In the genomic region with DNA sequence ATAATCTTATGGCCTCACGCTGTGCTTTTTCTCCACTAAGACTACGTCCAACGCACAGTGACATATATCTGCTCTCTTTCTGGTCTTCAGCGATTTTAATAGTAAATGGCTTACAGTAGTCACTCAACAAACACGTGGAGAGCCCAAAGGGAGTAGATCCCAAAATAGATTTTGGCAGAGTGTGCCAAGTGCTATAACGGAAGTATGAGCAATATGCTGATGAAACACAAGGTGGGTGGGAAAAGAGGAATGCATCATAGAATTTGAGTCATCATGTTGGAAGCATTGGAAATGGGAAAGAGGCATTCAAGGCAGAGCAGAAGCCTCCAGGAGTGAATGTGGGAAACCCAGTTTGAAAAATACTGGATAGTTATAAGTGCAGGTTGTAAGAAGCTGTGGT, we compare ENCODE assay signal across 12 cellular contexts.
DNase-seq lines count a peak whose midpoint lies in the region; ATAC-seq and TF ChIP-seq lines count a peak whose summit lies in the region.
"Had no signal": no experiment of that assay in that cellular context is flagged by ENCODE, and none has a peak within 500 bp of the region (broad histone marks: within the 10 kb centered on the region; RNA-seq: fewer than 3 reads in every experiment).

No MANE protein-coding gene starts in this region.

- H4K20me1 ChIP-seq in GM23248 (ENCODE audit: insufficient read depth) (no peaks in the 10 kb centered on the region), SK-N-SH (ENCODE audit: insufficient read depth) (no peaks in the 10 kb centered on the region)

- TF ChIP-seq CTCF in SK-N-SH (IDR thresholded peaks at IDR 0.05) (no peak), esophagus muscularis mucosa (IDR thresholded peaks at IDR 0.05) (no peak), GM20000 (IDR thresholded peaks at IDR 0.05; ENCODE audit: extremely low read depth, missing control alignments) (no peak)

- H3K4me1 ChIP-seq in GM23248 (ENCODE audit: insufficient read depth) (peaks cover 45% of the 10 kb centered on the region), SK-N-SH (ENCODE audit: control insufficient read depth in 1 of 2, insufficient read depth in 2 of 2, low read depth in 1 of 2, low read length in 1 of 2) (peaks cover 0 to 22% of the 10 kb centered on the region in 2 experiments; a peak in 1 of 4 replicates), esophagus muscularis mucosa (no peaks in the 10 kb centered on the region)
- H3K4me1 ChIP-seq: prostate gland had no signal

- intact Hi-C loops in esophagus muscularis mucosa (cut with DNase I): no loop called here

- H3K27me3 ChIP-seq in GM23248 (replicated peaks; ENCODE audit: insufficient read depth) (no peaks in the 10 kb centered on the region), SK-N-SH (ENCODE audit: insufficient read depth) (no peaks in the 10 kb centered on the region), esophagus muscularis mucosa (no peaks in the 10 kb centered on the region)

- CTCF ChIA-PET in SK-N-SH (lab: Yijun Ruan, JAX): no interaction called here

- no peak for TF ChIP-seq RAD21 in SK-N-SH (IDR thresholded peaks at IDR 0.05; ENCODE audit: low read length)

- TF ChIP-seq EP300 in SK-N-SH (IDR thresholded peaks at IDR 0.05; ENCODE audit: borderline replicate concordance in 1 of 2, low read depth in 1 of 2, low read length in 1 of 2) (peak in 1 of 2 experiments; percentile 87; a peak in 2 of 4 replicates), esophagus muscularis mucosa (IDR thresholded peaks at IDR 0.05) (no peak)

- no peak for ATAC-seq in activated naive CD8-positive, alpha-beta T cell treated with anti-CD3 and anti-CD28 coated beads, Interleukin-2, amount 50 U/mL, for 24 hours
- no peak for ATAC-seq in HG03175 (IDR thresholded peaks at IDR 0.05; ENCODE audit: unreplicated experiment)

- H2AFZ ChIP-seq in GM23248 (no peak overlapping the region), SK-N-SH (ENCODE audit: low read depth) (no peak overlapping the region)

- POLR2A ChIA-PET in SK-N-SH (lab: Yijun Ruan, JAX): no interaction called here

- in situ Hi-C loops in GM23248 (cut with MboI): no loop called here

- H3K79me2 ChIP-seq in GM23248 (ENCODE audit: insufficient read depth) (no peaks in the 10 kb centered on the region), SK-N-SH (ENCODE audit: insufficient read depth) (no peaks in the 10 kb centered on the region)

- peak overlapping the region; percentile 59 for H3K27ac ChIP-seq in GM23248
- peak overlapping the region in 1 of 2 experiments; percentile 71; a peak in 2 of 4 replicates for H3K27ac ChIP-seq in SK-N-SH (ENCODE audit: low read depth in 2 of 2, low read length in 1 of 2)
- H3K27ac ChIP-seq in esophagus muscularis mucosa (replicated peaks in 1 of 4): no peak overlapping the region
- H3K27ac ChIP-seq: prostate gland had no signal

- no peak overlapping the region for H3K4me3 ChIP-seq in GM23248
- H3K4me3 ChIP-seq in SK-N-SH (ENCODE audit: low read depth in 2 of 2, low read length in 1 of 2): no peak overlapping the region
- no peak overlapping the region for H3K4me3 ChIP-seq in esophagus muscularis mucosa
- H3K4me3 ChIP-seq: prostate gland had no signal

- H3F3A ChIP-seq in GM23248 (ENCODE audit: insufficient read depth) (peaks cover 34% of the 10 kb centered on the region), SK-N-SH (replicated peaks; ENCODE audit: insufficient read depth) (peaks cover 11% of the 10 kb centered on the region)

- H3K9me2 ChIP-seq in GM23248 (ENCODE audit: insufficient read depth) (no peaks in the 10 kb centered on the region), SK-N-SH (no peaks in the 10 kb centered on the region)

- DNase-seq in GM23248 (peak; percentile 98), SK-N-SH (no peak), esophagus muscularis mucosa (ENCODE audit: extremely low spot score) (peak; percentile 70), renal cortical epithelial cell (ENCODE audit: low read depth) (peak; percentile 93), GM20000 (ENCODE audit: low spot score) (no peak), KG1 (lab: John Stamatoyannopoulos, UW) (no peak)
- DNase-seq in activated naive CD8-positive, alpha-beta T cell treated with anti-CD3 and anti-CD28 coated beads, Interleukin-2, amount 50 U/mL, for 24 hours: no peak
- DNase-seq: activated CD4-positive, alpha-beta memory T cell treated with anti-CD3 and anti-CD28 coated beads for 36 hours; GDM1 had no signal

- peaks cover 11% of the 10 kb centered on the region for H3K27me3 Mint-ChIP-seq in activated naive CD8-positive, alpha-beta T cell treated with anti-CD3 and anti-CD28 coated beads, Interleukin-2, amount 50 U/mL, for 24 hours

- no peak overlapping the region for H3K4me3 Mint-ChIP-seq in activated naive CD8-positive, alpha-beta T cell treated with anti-CD3 and anti-CD28 coated beads, Interleukin-2, amount 50 U/mL, for 24 hours
- H3K4me3 Mint-ChIP-seq: activated CD4-positive, alpha-beta memory T cell treated with anti-CD3 and anti-CD28 coated beads for 36 hours; activated naive CD8-positive, alpha-beta T cell had no signal

- TF ChIP-seq POLR2A in esophagus muscularis mucosa (IDR thresholded peaks at IDR 0.05; ENCODE audit: low read depth): no peak

- H3K4me2 ChIP-seq in GM23248 (ENCODE audit: unreplicated experiment) (no peak overlapping the region), SK-N-SH (no peak overlapping the region)

- H3K4me1 Mint-ChIP-seq in activated naive CD8-positive, alpha-beta T cell treated with anti-CD3 and anti-CD28 coated beads, Interleukin-2, amount 50 U/mL, for 24 hours: no peaks in the 10 kb centered on the region

- no peaks in the 10 kb centered on the region for H3K36me3 ChIP-seq in GM23248 (ENCODE audit: low read depth)
- no peaks in the 10 kb centered on the region for H3K36me3 ChIP-seq in SK-N-SH (replicated peaks in 1 of 2; ENCODE audit: control insufficient read depth in 1 of 2, insufficient read depth in 2 of 2, low read length in 1 of 2)
- no peaks in the 10 kb centered on the region for H3K36me3 ChIP-seq in esophagus muscularis mucosa
- H3K36me3 ChIP-seq: prostate gland had no signal

- WGBS in GM23248 (ENCODE audit: low coverage in 1 of 2, low lambda C conversion rate in 2 of 2, missing lambda C conversion rate in 2 of 2), 2 experiments: 28 to 31% methylated on average over 6 of the region's 6 CpGs
- 49% methylated on average over 6 of the region's 6 CpGs for WGBS in SK-N-SH (ENCODE audit: low lambda C conversion rate)
- WGBS in esophagus muscularis mucosa: 69% methylated on average over 6 of the region's 6 CpGs

- H3K36me3 Mint-ChIP-seq in activated naive CD8-positive, alpha-beta T cell treated with anti-CD3 and anti-CD28 coated beads, Interleukin-2, amount 50 U/mL, for 24 hours (ENCODE audit: low read depth): no peaks in the 10 kb centered on the region
- H3K36me3 Mint-ChIP-seq: activated CD4-positive, alpha-beta memory T cell treated with anti-CD3 and anti-CD28 coated beads for 36 hours; activated naive CD8-positive, alpha-beta T cell had no signal

- no peak overlapping the region for H3K9ac ChIP-seq in GM23248
- H3K9ac ChIP-seq in SK-N-SH: no peak overlapping the region

- H3K27ac Mint-ChIP-seq in activated naive CD8-positive, alpha-beta T cell treated with anti-CD3 and anti-CD28 coated beads, Interleukin-2, amount 50 U/mL, for 24 hours: no peak overlapping the region
- H3K27ac Mint-ChIP-seq: activated CD4-positive, alpha-beta memory T cell treated with anti-CD3 and anti-CD28 coated beads for 36 hours; activated naive CD8-positive, alpha-beta T cell had no signal

- peaks cover 5% of the 10 kb centered on the region for H3K9me3 Mint-ChIP-seq in activated naive CD8-positive, alpha-beta T cell treated with anti-CD3 and anti-CD28 coated beads, Interleukin-2, amount 50 U/mL, for 24 hours
- H3K9me3 Mint-ChIP-seq: activated CD4-positive, alpha-beta memory T cell treated with anti-CD3 and anti-CD28 coated beads for 36 hours had no signal

- no peaks in the 10 kb centered on the region for H3K9me3 ChIP-seq in GM23248 (ENCODE audit: low read depth)
- no peaks in the 10 kb centered on the region for H3K9me3 ChIP-seq in SK-N-SH
- H3K9me3 ChIP-seq in esophagus muscularis mucosa: no peaks in the 10 kb centered on the region
- H3K9me3 ChIP-seq: prostate gland had no signal

TF ChIP-seq in SK-N-SH, 30 proteins besides CTCF, POLR2A, EP300 and RAD21 (continues in another document):
- TF ChIP-seq CHD2 (IDR thresholded peaks at IDR 0.05; ENCODE audit: low read length, partially characterized antibody) (no peak), NFIC (IDR thresholded peaks at IDR 0.05; ENCODE audit: borderline replicate concordance) (peak; percentile 97), ELF1 (IDR thresholded peaks at IDR 0.05) (peak; percentile 17; the same call in 1 of the 2 replicates), POLR2AphosphoS5 (IDR thresholded peaks at IDR 0.05; ENCODE audit: low read depth, low read length) (peak; percentile 66; the same call in 1 of the 2 replicates), TCF12 (IDR thresholded peaks at IDR 0.05) (peak; percentile 81), MEF2A (IDR thresholded peaks at IDR 0.05; ENCODE audit: borderline replicate concordance, low read depth) (peak; percentile 99), GATA2 (CRISPR knock-in tag; IDR thresholded peaks at IDR 0.05) (no peak), FOSL2 (IDR thresholded peaks at IDR 0.05; ENCODE audit: borderline replicate concordance, low read depth) (peak; percentile 98)
- TF ChIP-seq, protein P1, sequence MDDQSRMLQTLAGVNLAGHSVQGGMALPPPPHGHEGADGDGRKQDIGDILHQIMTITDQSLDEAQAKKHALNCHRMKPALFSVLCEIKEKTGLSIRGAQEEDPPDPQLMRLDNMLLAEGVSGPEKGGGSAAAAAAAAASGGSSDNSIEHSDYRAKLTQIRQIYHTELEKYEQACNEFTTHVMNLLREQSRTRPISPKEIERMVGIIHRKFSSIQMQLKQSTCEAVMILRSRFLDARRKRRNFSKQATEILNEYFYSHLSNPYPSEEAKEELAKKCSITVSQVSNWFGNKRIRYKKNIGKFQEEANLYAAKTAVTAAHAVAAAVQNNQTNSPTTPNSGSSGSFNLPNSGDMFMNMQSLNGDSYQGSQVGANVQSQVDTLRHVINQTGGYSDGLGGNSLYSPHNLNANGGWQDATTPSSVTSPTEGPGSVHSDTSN (IDR thresholded peaks at IDR 0.05): peak; percentile 57
- TF ChIP-seq, protein P2, sequence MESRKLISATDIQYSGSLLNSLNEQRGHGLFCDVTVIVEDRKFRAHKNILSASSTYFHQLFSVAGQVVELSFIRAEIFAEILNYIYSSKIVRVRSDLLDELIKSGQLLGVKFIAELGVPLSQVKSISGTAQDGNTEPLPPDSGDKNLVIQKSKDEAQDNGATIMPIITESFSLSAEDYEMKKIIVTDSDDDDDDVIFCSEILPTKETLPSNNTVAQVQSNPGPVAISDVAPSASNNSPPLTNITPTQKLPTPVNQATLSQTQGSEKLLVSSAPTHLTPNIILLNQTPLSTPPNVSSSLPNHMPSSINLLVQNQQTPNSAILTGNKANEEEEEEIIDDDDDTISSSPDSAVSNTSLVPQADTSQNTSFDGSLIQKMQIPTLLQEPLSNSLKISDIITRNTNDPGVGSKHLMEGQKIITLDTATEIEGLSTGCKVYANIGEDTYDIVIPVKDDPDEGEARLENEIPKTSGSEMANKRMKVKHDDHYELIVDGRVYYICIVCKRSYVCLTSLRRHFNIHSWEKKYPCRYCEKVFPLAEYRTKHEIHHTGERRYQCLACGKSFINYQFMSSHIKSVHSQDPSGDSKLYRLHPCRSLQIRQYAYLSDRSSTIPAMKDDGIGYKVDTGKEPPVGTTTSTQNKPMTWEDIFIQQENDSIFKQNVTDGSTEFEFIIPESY (IDR thresholded peaks at IDR 0.05; ENCODE audit: borderline replicate concordance, low read depth): no peak

Comparison
In these comparisons a context has a peak if more than half of its experiments do, and no peak if none do; other contexts are left out.
1. DNase-seq: peak in GM23248 (single experiment), esophagus muscularis mucosa (single experiment) and renal cortical epithelial cell (single experiment); none in SK-N-SH (single experiment), activated naive CD8-positive, alpha-beta T cell treated with anti-CD3 and anti-CD28 coated beads, Interleukin-2, amount 50 U/mL, for 24 hours (single experiment), GM20000 (single experiment) and KG1 (single experiment).